ENCODE assay signal across 7 cellular contexts in genomic region chr11:61446211-61446651, GRCh38. TPM values are rescaled to one million over a fixed set of nuclear protein-coding genes. Genes with fewer than 3 reads are reported as not detected.
DNase-seq lines count a peak whose midpoint lies in the region; TF ChIP-seq lines count a peak whose summit lies in the region.

No MANE protein-coding gene starts in this region.

- in situ Hi-C loops in GM13976 (cut with MboI; ENCODE audit: low sequenced_read_pairs, unreplicated experiment), result no loop called here

- peak; percentile 66 for TF ChIP-seq CTCF in GM13976 (IDR thresholded peaks at IDR 0.05; ENCODE audit: borderline replicate concordance, control extremely low read depth, extremely low read depth, insufficient read depth, missing control alignments)

- H3K4me3 ChIP-seq in HUES48 (ENCODE audit: low read depth, low read length), result no peak overlapping the region

- peaks cover 69% of the 10 kb centered on the region for H3K36me3 ChIP-seq in HUES48 (ENCODE audit: control insufficient read depth, insufficient read depth, low read length)

- peak overlapping the region; percentile 87 for H3K27ac ChIP-seq in HUES48 (ENCODE audit: low read depth, low read length)
- H3K27ac ChIP-seq in epithelial cell of prostate, result peak overlapping the region; percentile 26

- DNase-seq in GM13976 (ENCODE audit: low spot score), result peak; percentile 80
- DNase-seq in NOMO-1 treated with dmso at 0.1 percent for 144 hours (lab: John Stamatoyannopoulos, UW; ENCODE audit: unreplicated experiment), result peak; percentile 1
- DNase-seq in activated CD8-positive, alpha-beta memory T cell treated with anti-CD3 and anti-CD28 coated beads, Interleukin-2, amount 50 U/mL, for 48 hours, result peak; percentile 87
- peak; percentile 64 for DNase-seq in epithelial cell of prostate (ENCODE audit: low read depth, low spot score)
- peak; percentile 88 for DNase-seq in mucosa of gallbladder (ENCODE audit: low spot score)
- DNase-seq in stimulated activated CD8-positive, alpha-beta memory T cell treated with anti-CD3 and anti-CD28 coated beads, Interleukin-4, amount 100 ng/mL, for 1 hour (ENCODE audit: low read depth in 2 of 2, low spot score in 1 of 2), result peak; percentile 6 to 35

- no peaks in the 10 kb centered on the region for H3K9me3 ChIP-seq in HUES48 (ENCODE audit: control insufficient read depth, insufficient read depth, low read length)

- H3K27me3 ChIP-seq in HUES48 (ENCODE audit: control insufficient read depth, insufficient read depth, low read length), result no peaks in the 10 kb centered on the region

- no peak overlapping the region for H3K9ac ChIP-seq in HUES48 (ENCODE audit: low read depth, low read length)

- H3K4me1 ChIP-seq in HUES48 (ENCODE audit: control insufficient read depth, insufficient read depth, low read length), result peaks cover 8% of the 10 kb centered on the region

RNA-seq across cellular contexts. Expression of gene SDHAF2, which starts 16.3 kb away (rescaled TPM):
- 39.8 TPM for total RNA-seq in mucosa of gallbladder

RNA-seq across cellular contexts. Expression of gene CPSF7, which starts 16.5 kb away (rescaled TPM):
- 77.1 TPM for total RNA-seq in mucosa of gallbladder

RNA-seq across cellular contexts. Expression of gene TMEM216, which starts 53.8 kb away (rescaled TPM):
- 10.0 TPM for total RNA-seq in mucosa of gallbladder

Comparison
In these comparisons a context has a peak if more than half of its experiments do, and no peak if none do; other contexts are left out.
1. DNase-seq: peak in every context shown above with its lines; median percentile 88 in mucosa of gallbladder; 87 in activated CD8-positive, alpha-beta memory T cell treated with anti-CD3 and anti-CD28 coated beads, Interleukin-2, amount 50 U/mL, for 48 hours; 80 in GM13976; 64 in epithelial cell of prostate; 20 in stimulated activated CD8-positive, alpha-beta memory T cell treated with anti-CD3 and anti-CD28 coated beads, Interleukin-4, amount 100 ng/mL, for 1 hour; 1 in NOMO-1 treated with dmso at 0.1 percent for 144 hours.